In genomic region chr11:109696191-109696897, GRCh38 we compare ENCODE assay signal across 16 cellular contexts.
A peak's percentile ranks its signal among the peaks of the same experiment; 100 is the strongest.
DNase-seq lines count a peak whose midpoint lies in the region; ATAC-seq, FAIRE-seq and TF ChIP-seq lines count a peak whose summit lies in the region.
"Had no signal": no experiment of that assay in that cellular context is flagged by ENCODE, and none has a peak within 500 bp of the region (broad histone marks: within the 10 kb centered on the region; RNA-seq: fewer than 3 reads in every experiment).

No MANE protein-coding gene starts in this region.

- intact Hi-C loops in posterior vena cava (cut with DNase I): no loop called here

- DNase-seq in AG10803 (ENCODE audit: low read depth): peak; percentile 53
- DNase-seq in HTR-8/SVneo (ENCODE audit: insufficient read length, low spot score): peak; percentile 24
- DNase-seq in brain microvascular endothelial cell: peak; percentile 2
- peak; percentile 52 for DNase-seq in islet precursor cell
- DNase-seq in activated effector memory CD4-positive, alpha-beta T cell treated with anti-CD3 and anti-CD28 coated beads, Interleukin-2, amount 50 U/mL, for 16 hours: no peak
- DNase-seq in posterior vena cava (ENCODE audit: low spot score): no peak
- DNase-seq: CD8-positive, alpha-beta T cell; GOT3; NCI-H2081 treated with DMSO at 0.1 percent for 48 hours; Peyer's patch; stimulated activated naive CD8-positive, alpha-beta T cell treated with anti-CD3 and anti-CD28 coated beads, Interleukin-15, Interleukin-2, amounts not matched to agents 100 U/mL and 50 U/mL, for 24 hours had no signal

- FAIRE-seq in HTR-8/SVneo (lab: Jason Lieb, UNC): peak; percentile 96
- FAIRE-seq: endometrium had no signal

- no peaks in the 10 kb centered on the region for H3K27me3 ChIP-seq in brain microvascular endothelial cell (replicated peaks)
- H3K27me3 ChIP-seq: Peyer's patch, upper lobe of right lung had no signal

- H3K4me3 ChIP-seq in AG10803 (ENCODE audit: low read length): no peak overlapping the region
- H3K4me3 ChIP-seq in brain microvascular endothelial cell (ENCODE audit: low read depth, low read length): no peak overlapping the region
- H3K4me3 ChIP-seq: Peyer's patch, upper lobe of right lung had no signal

- H3K27ac ChIP-seq in brain microvascular endothelial cell: no peak overlapping the region
- H3K27ac ChIP-seq: Peyer's patch, upper lobe of right lung, VCaP had no signal

- ATAC-seq in HG03432 (IDR thresholded peaks at IDR 0.05; ENCODE audit: unreplicated experiment) (no peak), HG02870 (IDR thresholded peaks at IDR 0.05; ENCODE audit: unreplicated experiment) (no peak)
- ATAC-seq: CD8-positive, alpha-beta T cell had no signal

- H3K36me3 ChIP-seq in brain microvascular endothelial cell (replicated peaks): no peaks in the 10 kb centered on the region
- H3K36me3 ChIP-seq: Peyer's patch, upper lobe of right lung had no signal

- in situ Hi-C loops in brain microvascular endothelial cell (cut with HindIII; ENCODE audit: low pct_ligation_motif_present, low sequenced_read_pairs): no loop called here

- no peak for TF ChIP-seq CTCF in AG10803 (conservative IDR thresholded peaks at IDR 0.05; ENCODE audit: low read length)
- no peak for TF ChIP-seq CTCF in brain microvascular endothelial cell (IDR thresholded peaks at IDR 0.05; ENCODE audit: low read depth, low read length, missing control alignments)

Comparison
In these comparisons a context has a peak if more than half of its experiments do, and no peak if none do; other contexts are left out.
1. DNase-seq: peak in AG10803 (single experiment), HTR-8/SVneo (single experiment), brain microvascular endothelial cell (single experiment) and islet precursor cell (single experiment); none in activated effector memory CD4-positive, alpha-beta T cell treated with anti-CD3 and anti-CD28 coated beads, Interleukin-2, amount 50 U/mL, for 16 hours (single experiment) and posterior vena cava (single experiment).